ENCODE assay signal across 14 cellular contexts in the genomic region with DNA sequence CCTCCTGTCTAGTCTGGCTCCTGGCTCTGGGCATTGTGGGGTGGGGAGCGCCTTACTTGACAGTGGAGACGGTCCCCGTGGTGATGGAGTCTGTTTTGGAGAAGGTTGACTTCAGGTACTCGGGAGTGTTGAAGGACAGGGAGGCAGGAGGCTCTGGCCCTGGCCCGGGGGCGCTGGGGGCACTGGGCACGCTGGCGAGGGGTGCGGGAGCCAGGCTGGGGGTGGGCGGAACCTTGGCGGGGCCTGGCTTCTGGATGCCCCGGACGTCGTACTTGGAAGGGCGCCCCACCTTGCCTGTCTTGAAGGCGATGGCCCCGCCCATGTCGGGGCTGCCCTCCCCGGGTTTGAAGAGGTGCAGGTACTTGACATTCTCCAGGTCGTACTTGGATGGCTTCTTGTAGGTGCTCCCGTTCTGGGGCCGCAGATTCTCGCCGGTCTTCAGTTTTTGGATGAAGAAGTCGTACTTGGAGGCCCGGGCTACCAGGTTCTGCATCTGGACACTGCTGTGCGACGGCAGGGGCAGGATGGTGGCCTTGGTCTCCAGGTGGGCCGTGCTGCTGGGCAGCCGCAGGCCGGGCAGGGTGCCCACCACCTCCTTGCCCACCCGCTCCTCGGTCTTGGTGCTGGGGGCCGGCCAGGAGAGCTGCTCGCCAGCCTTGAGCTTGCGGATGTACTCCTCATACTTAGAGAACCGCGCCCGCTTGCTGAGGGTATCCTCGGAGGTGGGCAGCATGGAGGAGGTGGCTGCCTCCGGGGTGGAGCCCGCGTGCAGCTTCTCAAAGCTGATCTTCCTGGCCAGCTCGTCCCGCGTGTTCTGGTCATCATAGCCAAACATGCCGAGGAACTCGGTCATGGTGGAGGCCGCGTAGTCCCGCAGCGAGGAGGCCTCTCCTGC.
"Had no signal": no experiment of that assay in that cellular context is flagged by ENCODE, and none has a peak within 500 bp of the region (broad histone marks: within the 10 kb centered on the region; RNA-seq: fewer than 3 reads in every experiment).

No MANE protein-coding gene starts in this region.

- H3K4me3 Mint-ChIP-seq: naive thymus-derived CD4-positive, alpha-beta T cell; nephron progenitor cell had no signal

- H3K27ac ChIP-seq: neutrophil, psoas muscle, skin epidermis, suprapubic skin, tibial artery had no signal

- H3K27me3 Mint-ChIP-seq: naive thymus-derived CD4-positive, alpha-beta T cell had no signal

- H3K4me1 Mint-ChIP-seq: naive thymus-derived CD4-positive, alpha-beta T cell had no signal

- H3K27ac Mint-ChIP-seq: naive thymus-derived CD4-positive, alpha-beta T cell; nephron progenitor cell had no signal

- DNase-seq: foreskin melanocyte; heart left ventricle; hippocampal formation; left colon; mesendoderm; naive thymus-derived CD4-positive, alpha-beta T cell; nephron progenitor cell; psoas muscle; stimulated activated naive CD4-positive, alpha-beta T cell; tibial artery had no signal

- H3K4me3 ChIP-seq: heart left ventricle, psoas muscle, skin epidermis, suprapubic skin, tibial artery had no signal

- H3K9me3 Mint-ChIP-seq: naive thymus-derived CD4-positive, alpha-beta T cell; nephron progenitor cell had no signal

- H3K4me1 ChIP-seq: suprapubic skin had no signal

- H3K9me3 ChIP-seq: heart left ventricle, neutrophil, psoas muscle, suprapubic skin, tibial artery had no signal

- H3K27me3 ChIP-seq: heart left ventricle, neutrophil, suprapubic skin, tibial artery had no signal

- ATAC-seq: heart left ventricle; left colon; naive thymus-derived CD4-positive, alpha-beta T cell; psoas muscle; sciatic nerve had no signal
